11 cellular contexts compared by ENCODE assay signal in genomic region chr14:22569749-22570131, GRCh38. TPM values are rescaled to one million over a fixed set of nuclear protein-coding genes. Genes with fewer than 3 reads are reported as not detected.
DNase-seq lines count a peak whose midpoint lies in the region; ATAC-seq, FAIRE-seq and TF ChIP-seq lines count a peak whose summit lies in the region.
"Had no signal": no experiment of that assay in that cellular context is flagged by ENCODE, and none has a peak within 500 bp of the region (broad histone marks: within the 10 kb centered on the region; RNA-seq: fewer than 3 reads in every experiment).

No MANE protein-coding gene starts in this region.

- RAD21 ChIA-PET in GM12878 (lab: Charles Lee; ENCODE audit: unreplicated experiment) = interaction anchor here (0.6 to 11.3 kb wide), 83 partner anchors 9 to 417 kb away, joined by 3 to 190 read pairs (median 6); partner anchors contain the start of genes ABHD4, DAD1, LRP10 and OXA1L

- no peaks in the 10 kb centered on the region for H3K9me2 ChIP-seq in Loucy (replicated peaks; ENCODE audit: low read depth, low read length)

- peaks cover 80% of the 10 kb centered on the region for H3K36me3 Mint-ChIP-seq in activated CD4-positive, alpha-beta T cell treated with anti-CD3 and anti-CD28 coated beads for 36 hours (ENCODE audit: low read depth)
- peaks cover 100% of the 10 kb centered on the region for H3K36me3 Mint-ChIP-seq in stimulated activated effector memory CD8-positive, alpha-beta T cell treated with anti-CD3 and anti-CD28 coated beads, Interleukin-12 subunit alpha, Interleukin-12 subunit beta, amount 100 ng/mL, for 72 hours

- POLR2A ChIA-PET in activated CD4-positive, alpha-beta T cell treated with anti-CD3 and anti-CD28 coated beads for 36 hours (lab: Charles Lee) = interaction anchor here (0.6 to 3.2 kb wide), 18 partner anchors 9 to 924 kb away, joined by 3 to 26 read pairs (median 4); partner anchors contain the start of genes OXA1L and PRMT5
- POLR2A ChIA-PET in GM12878 (lab: Charles Lee) = interaction anchor here (0.6 to 5.3 kb wide), 23 partner anchors 11 to 261 kb away, joined by 3 to 74 read pairs (median 4); partner anchors contain the start of gene DAD1

- SMC1A ChIA-PET in GM12878 (lab: Charles Lee; ENCODE audit: uncharacterized antibody, unreplicated experiment) = interaction anchor here (0.6 to 6.6 kb wide), 87 partner anchors 9 to 417 kb away, joined by 3 to 134 read pairs (median 5); partner anchors contain the start of genes DAD1, OR6J1, OXA1L and SLC7A7

- peak overlapping the region; percentile 100 for H3K27ac Mint-ChIP-seq in activated CD4-positive, alpha-beta T cell treated with anti-CD3 and anti-CD28 coated beads for 36 hours
- peak overlapping the region; percentile 99 for H3K27ac Mint-ChIP-seq in stimulated activated effector memory CD8-positive, alpha-beta T cell treated with anti-CD3 and anti-CD28 coated beads, Interleukin-12 subunit alpha, Interleukin-12 subunit beta, amount 100 ng/mL, for 72 hours

- H4K20me1 ChIP-seq in Loucy (ENCODE audit: insufficient read depth, low read length, poor library complexity, severe bottlenecking) = no peaks in the 10 kb centered on the region
- H4K20me1 ChIP-seq in GM12878 (ENCODE audit: control insufficient read depth, insufficient read depth) = no peaks in the 10 kb centered on the region

- H3K4me1 ChIP-seq in Loucy (ENCODE audit: insufficient read depth, low read length, poor library complexity, severe bottlenecking) (peaks cover 53% of the 10 kb centered on the region), GM12878 (ENCODE audit: control insufficient read depth, insufficient read depth, low read length) (peaks cover 49% of the 10 kb centered on the region)

- peak overlapping the region; percentile 90 for H3K4me3 Mint-ChIP-seq in activated CD4-positive, alpha-beta T cell treated with anti-CD3 and anti-CD28 coated beads for 36 hours
- H3K4me3 Mint-ChIP-seq in stimulated activated effector memory CD8-positive, alpha-beta T cell treated with anti-CD3 and anti-CD28 coated beads, Interleukin-12 subunit alpha, Interleukin-12 subunit beta, amount 100 ng/mL, for 72 hours = peak overlapping the region; percentile 78
- H3K4me3 Mint-ChIP-seq: WTC11 had no signal

- H3K27ac ChIP-seq in GM12878 (ENCODE audit: control insufficient read depth, insufficient read depth) = peak overlapping the region; percentile 97

- H3K27me3 ChIP-seq in Loucy (ENCODE audit: insufficient read depth, low read length, poor library complexity, severe bottlenecking) = no peaks in the 10 kb centered on the region
- no peaks in the 10 kb centered on the region for H3K27me3 ChIP-seq in GM12878 (replicated peaks in 1 of 2; ENCODE audit: control insufficient read depth in 2 of 2, insufficient read depth in 2 of 2, low read length in 1 of 2)

- FAIRE-seq in GM12878 (lab: Jason Lieb, UNC) = no peak
- FAIRE-seq: HTR-8/SVneo had no signal

- no peaks in the 10 kb centered on the region for H3K9me3 Mint-ChIP-seq in activated CD4-positive, alpha-beta T cell treated with anti-CD3 and anti-CD28 coated beads for 36 hours (ENCODE audit: low read depth)
- H3K9me3 Mint-ChIP-seq in stimulated activated effector memory CD8-positive, alpha-beta T cell treated with anti-CD3 and anti-CD28 coated beads, Interleukin-12 subunit alpha, Interleukin-12 subunit beta, amount 100 ng/mL, for 72 hours = no peaks in the 10 kb centered on the region
- H3K9me3 Mint-ChIP-seq: WTC11 had no signal

- no peak for TF ChIP-seq POLR2A in GM12878 (IDR thresholded peaks at IDR 0.05; ENCODE audit: low read depth, low read length)

- H3K9me3 ChIP-seq in Loucy (ENCODE audit: insufficient read depth, low read depth, low read length) = no peaks in the 10 kb centered on the region
- no peaks in the 10 kb centered on the region for H3K9me3 ChIP-seq in GM12878 (replicated peaks; ENCODE audit: control insufficient read depth, insufficient read depth, low read length)

- H3F3A ChIP-seq in Loucy (ENCODE audit: low read depth) = no peaks in the 10 kb centered on the region

- H3K36me3 ChIP-seq in Loucy (ENCODE audit: insufficient read depth, low read length) = peaks cover 27% of the 10 kb centered on the region
- peaks cover 0 to 4% of the 10 kb centered on the region in 2 experiments; a peak in 2 of 4 replicates for H3K36me3 ChIP-seq in GM12878 (ENCODE audit: control insufficient read depth in 2 of 2, insufficient read depth in 2 of 2, low read length in 1 of 2)

- in situ Hi-C loops in GM12878 (cut with MboI) = loop anchor here (5.0 kb wide), 6 partner anchors 83 to 413 kb away; partner anchors contain the start of gene AJUBA

- intact Hi-C loops in activated CD4-positive, alpha-beta T cell treated with anti-CD3 and anti-CD28 coated beads for 36 hours (cut with DNase I, micrococcal nuclease) = loop anchor here (1.0 to 5.0 kb wide), 13 partner anchors 8 to 331 kb away; partner anchors contain the start of genes DAD1 (in 2 of the 2), OXA1L (in 2 of the 2) and OR6J1 (in 1 of the 2)
- intact Hi-C loops in GM12878 (cut with micrococcal nuclease; ENCODE audit: unreplicated experiment) = loop anchor here (1.0 to 5.0 kb wide), 12 partner anchors 12 to 488 kb away; partner anchors contain the start of genes CDH24, OR6J1 and OXA1L

- TF ChIP-seq EP300 in GM12878 (IDR thresholded peaks at IDR 0.05; ENCODE audit: borderline replicate concordance in 1 of 2, control insufficient read depth in 1 of 2, low read depth in 2 of 2, low read length in 2 of 2) = no peak

- H3K4me3 ChIP-seq in Loucy (ENCODE audit: low read length, poor library complexity, severe bottlenecking) (peak overlapping the region; percentile 72), GM12878 (peak overlapping the region; percentile 30)

- H2AFZ ChIP-seq in Loucy (ENCODE audit: low read length) = no peak overlapping the region
- no peak overlapping the region; the same call in 1 of the 2 replicates for H2AFZ ChIP-seq in GM12878 (ENCODE audit: control insufficient read depth, low read depth, low read length)

- H3K4me1 Mint-ChIP-seq in activated CD4-positive, alpha-beta T cell treated with anti-CD3 and anti-CD28 coated beads for 36 hours = peaks cover 83% of the 10 kb centered on the region
- H3K4me1 Mint-ChIP-seq in stimulated activated effector memory CD8-positive, alpha-beta T cell treated with anti-CD3 and anti-CD28 coated beads, Interleukin-12 subunit alpha, Interleukin-12 subunit beta, amount 100 ng/mL, for 72 hours = peaks cover 47% of the 10 kb centered on the region

- no peak for TF ChIP-seq RAD21 in GM12878 (IDR thresholded peaks at IDR 0.05; ENCODE audit: insufficient read depth, low read depth, low read length)

- H3K79me2 ChIP-seq in Loucy (ENCODE audit: insufficient read depth, low read length) (peaks cover 51% of the 10 kb centered on the region), GM12878 (ENCODE audit: control insufficient read depth, insufficient read depth, low read length) (peaks cover 33% of the 10 kb centered on the region)

- ATAC-seq in activated CD4-positive, alpha-beta T cell treated with anti-CD3 and anti-CD28 coated beads for 36 hours = peak; percentile 0
- ATAC-seq in GM12878 = peak; percentile 17; the same call in 1 of the 3 replicates
- no peak for ATAC-seq in stimulated activated effector memory CD8-positive, alpha-beta T cell treated with anti-CD3 and anti-CD28 coated beads, Interleukin-12 subunit alpha, Interleukin-12 subunit beta, amount 100 ng/mL, for 72 hours

- H3K27me3 Mint-ChIP-seq in activated CD4-positive, alpha-beta T cell treated with anti-CD3 and anti-CD28 coated beads for 36 hours = no peaks in the 10 kb centered on the region

- peak overlapping the region; percentile 87 for H3K4me2 ChIP-seq in Loucy (ENCODE audit: low read depth, low read length, poor library complexity, severe bottlenecking)
- peak overlapping the region; percentile 67 for H3K4me2 ChIP-seq in GM12878 (ENCODE audit: control insufficient read depth, insufficient read depth)

- WGBS in GM12878 (ENCODE audit: insufficient coverage, insufficient replicate concordance, low lambda C conversion rate, missing lambda C conversion rate) = 13% methylated on average over 3 of the region's 3 CpGs

- no peak for TF ChIP-seq CTCF in Loucy (conservative IDR thresholded peaks at IDR 0.05; ENCODE audit: low read length)
- TF ChIP-seq CTCF in GM12878 (IDR thresholded peaks at IDR 0.05 in 2 of 3, conservative IDR thresholded peaks at IDR 0.05 in 1 of 3; ENCODE audit: control insufficient read depth in 2 of 3, extremely low read depth in 1 of 3, insufficient read depth in 1 of 3, low read depth in 3 of 3, low read length in 3 of 3) = no peak

- CTCF ChIA-PET in activated CD4-positive, alpha-beta T cell treated with anti-CD3 and anti-CD28 coated beads for 36 hours (lab: Charles Lee) = interaction anchor here (0.6 to 16.1 kb wide), 119 partner anchors 9 to 1314 kb away, joined by 3 to 342 read pairs (median 5); partner anchors contain the start of genes ABHD4, AJUBA, DAD1 and LRP10
- CTCF ChIA-PET in GM12878 (lab: Yijun Ruan, JAX) = interaction anchor here (0.6 to 12.5 kb wide), 101 partner anchors 10 to 486 kb away, joined by 3 to 236 read pairs (median 6); partner anchors contain the start of genes ABHD4, AJUBA, DAD1 and LRP10

- no peak for DNase-seq in activated CD4-positive, alpha-beta T cell treated with anti-CD3 and anti-CD28 coated beads for 36 hours
- no peak for DNase-seq in activated CD4-positive, alpha-beta T cell treated with anti-CD3 and anti-CD28 coated beads for 48 hours
- no peak for DNase-seq in GM12878 (ENCODE audit: low read depth, low spot score)
- DNase-seq in stimulated activated effector memory CD8-positive, alpha-beta T cell treated with anti-CD3 and anti-CD28 coated beads, Interleukin-12 subunit alpha, Interleukin-12 subunit beta, amount 100 ng/mL, for 72 hours (ENCODE audit: low spot score in 2 of 2) = no peak
- DNase-seq in DMS153 treated with DMSO at 0.1 percent for 48 hours (lab: John Stamatoyannopoulos, UW; ENCODE audit: unreplicated experiment) = no peak
- DNase-seq in mucosa of gallbladder (ENCODE audit: low spot score) = no peak
- no peak for DNase-seq in iPS-NIHi7 (ENCODE audit: extremely low spot score)
- DNase-seq: GOT3 had no signal

- TSS peak; percentile 62 for BruUV-seq in GM12878 (replicated peaks; lab: Mats Ljungman, UMichigan)

- H3K9ac ChIP-seq in Loucy (ENCODE audit: low read depth, low read length, poor library complexity, severe bottlenecking) = peak overlapping the region; percentile 97
- peak overlapping the region; percentile 65 for H3K9ac ChIP-seq in GM12878 (ENCODE audit: control insufficient read depth, insufficient read depth, low read length)

RNA-seq across cellular contexts. Expression of gene DAD1, which starts 19.3 kb away (rescaled TPM):
- total RNA-seq in activated CD4-positive, alpha-beta T cell treated with anti-CD3 and anti-CD28 coated beads for 36 hours = 100 to 1,000 TPM; 265 to 302 TPM
- 77.8 and 78.3 TPM in 2 replicates for total RNA-seq in GM12878 (2013; cell fraction: nucleolus; rRNA removed)
- 248 and 269 TPM in 2 replicates for total RNA-seq in GM12878 (2014; rRNA removed)
- 210 and 218 TPM in 2 replicates for total RNA-seq in GM12878 (2014; rRNA removed; fragmentation: Illumina TruSeq; extraction: Trizol)
- 161 and 169 TPM in 2 replicates for total RNA-seq in GM12878 (2021)
- polyA plus RNA-seq in GM12878 (2011; ENCODE audit: low read depth) = 154 TPM
- polyA plus RNA-seq in GM12878 (2011; rRNA removed) = 302 and 306 TPM in 2 replicates
- polyA plus RNA-seq in GM12878 (2011; cell fraction: cytosol; rRNA removed) = 434 and 580 TPM in 2 replicates
- 112 and 139 TPM in 2 replicates for polyA plus RNA-seq in GM12878 (2011; cell fraction: nucleus; rRNA removed)
- 237 and 253 TPM in 2 replicates for polyA plus RNA-seq in GM12878 (2012)
- 306 and 315 TPM in 2 replicates for polyA plus RNA-seq in GM12878 (2014; fragmentation: Illumina TruSeq; extraction: Trizol)
- 100 to 1,000 TPM; 711 to 920 TPM for polyA plus RNA-seq in GM12878 (2014; fragmentation: Nextera tagmentation; extraction: Ambion mirVana)
- 294 and 324 TPM in 2 replicates for polyA plus RNA-seq in GM12878 (2014; rRNA removed)
- 100 to 1,000 TPM; 604 to 609 TPM for polyA plus RNA-seq in GM12878 (2016; fragmentation: Nextera tagmentation; extraction: Ambion mirVana)
- polyA minus RNA-seq in GM12878 (2011; rRNA and poly(A)+ RNA removed) = 104 and 162 TPM in 2 replicates
- polyA minus RNA-seq in GM12878 (2011; cell fraction: cytosol; rRNA and poly(A)+ RNA removed) = 33.4 and 47.1 TPM in 2 replicates
- polyA minus RNA-seq in GM12878 (2011; cell fraction: nucleus; rRNA and poly(A)+ RNA removed) = 42.2 and 59.7 TPM in 2 replicates
- total RNA-seq in mucosa of gallbladder = 235 TPM

RNA-seq across cellular contexts. Expression of gene ABHD4, which starts 28.4 kb away (rescaled TPM):
- total RNA-seq in activated CD4-positive, alpha-beta T cell treated with anti-CD3 and anti-CD28 coated beads for 36 hours = 10 to 100 TPM in 1 of 2 experiments, 1 to 10 TPM in 1; 8.3 to 10.5 TPM
- total RNA-seq in GM12878 (2013; cell fraction: nucleolus; rRNA removed) = 21.4 and 23.0 TPM in 2 replicates
- 4.7 and 5.6 TPM in 2 replicates for total RNA-seq in GM12878 (2014; rRNA removed)
- 4.7 and 5.4 TPM in 2 replicates for total RNA-seq in GM12878 (2014; rRNA removed; fragmentation: Illumina TruSeq; extraction: Trizol)
- 10.2 and 15.1 TPM in 2 replicates for total RNA-seq in GM12878 (2021)
- 10.5 TPM for polyA plus RNA-seq in GM12878 (2011; ENCODE audit: low read depth)
- 17.4 and 28.7 TPM in 2 replicates for polyA plus RNA-seq in GM12878 (2011; rRNA removed)
- 33.7 and 34.0 TPM in 2 replicates for polyA plus RNA-seq in GM12878 (2011; cell fraction: cytosol; rRNA removed)
- 19.1 and 31.7 TPM in 2 replicates for polyA plus RNA-seq in GM12878 (2011; cell fraction: nucleus; rRNA removed)
- 10.8 and 15.4 TPM in 2 replicates for polyA plus RNA-seq in GM12878 (2012)
- 10.6 and 12.9 TPM in 2 replicates for polyA plus RNA-seq in GM12878 (2014; fragmentation: Illumina TruSeq; extraction: Trizol)
- 1 to 10 TPM; 7.7 to 7.9 TPM for polyA plus RNA-seq in GM12878 (2014; fragmentation: Nextera tagmentation; extraction: Ambion mirVana)
- polyA plus RNA-seq in GM12878 (2014; rRNA removed) = 10.5 and 11.5 TPM in 2 replicates
- 10 to 100 TPM; 12.6 to 14.3 TPM for polyA plus RNA-seq in GM12878 (2016; fragmentation: Nextera tagmentation; extraction: Ambion mirVana)
- 25.3 and 34.6 TPM in 2 replicates for polyA minus RNA-seq in GM12878 (2011; rRNA and poly(A)+ RNA removed)
- polyA minus RNA-seq in GM12878 (2011; cell fraction: cytosol; rRNA and poly(A)+ RNA removed) = 6.5 and 7.5 TPM in 2 replicates
- 11.6 and 12.0 TPM in 2 replicates for polyA minus RNA-seq in GM12878 (2011; cell fraction: nucleus; rRNA and poly(A)+ RNA removed)
- 77.2 TPM for total RNA-seq in mucosa of gallbladder
